ENCODE assay signal across 24 cellular contexts in genomic region chr1:24441996-24442668, GRCh38.
"Had no signal": no experiment of that assay in that cellular context is flagged by ENCODE, and none has a peak within 500 bp of the region (broad histone marks: within the 10 kb centered on the region; RNA-seq: fewer than 3 reads in every experiment).

No MANE protein-coding gene starts in this region.

- H3K27ac Mint-ChIP-seq: activated B cell treated with CpG ODN at 0.5 μM for 24 hours; activated CD4-positive, alpha-beta T cell treated with anti-CD3 and anti-CD28 coated beads, Interleukin-2, amount 10 ng/mL, durations not matched to agents 24 days and 14 days; activated CD8-positive, alpha-beta memory T cell treated with anti-CD3 and anti-CD28 coated beads, Interleukin-2, amount 10 ng/mL, durations not matched to agents 7 days and 5 days; activated naive CD8-positive, alpha-beta T cell; T-helper 1 cell treated with Interleukin-12 subunit alpha and Interleukin-12 subunit beta and Interleukin-4 antibody, amounts not matched to agents 30 μg/mL and 1 μg/mL, for 36 hours had no signal

- H3K4me1 ChIP-seq: SJSA1 had no signal

- H3K27me3 ChIP-seq: brain microvascular endothelial cell, MG63, Peyer's patch, SJSA1 had no signal

- H3K9me3 ChIP-seq: MG63, Peyer's patch, SJSA1 had no signal

- DNase-seq: activated B cell treated with CpG ODN at 0.5 μM for 24 hours; activated CD4-positive, alpha-beta T cell treated with anti-CD3 and anti-CD28 coated beads for 1 hour; activated CD4-positive, alpha-beta T cell treated with anti-CD3 and anti-CD28 coated beads, Interleukin-2, amount 10 ng/mL, durations not matched to agents 24 days and 14 days; activated CD4-positive, alpha-beta T cell treated with anti-CD3 and anti-CD28 coated beads, Interleukin-2, amount 50 U/mL, for 48 hours; activated CD8-positive, alpha-beta memory T cell treated with anti-CD3 and anti-CD28 coated beads, Interleukin-2, amount 10 ng/mL, durations not matched to agents 7 days and 5 days; activated effector memory CD4-positive, alpha-beta T cell treated with anti-CD3 and anti-CD28 coated beads, Interleukin-2, amount 50 U/mL, for 16 hours; activated naive CD4-positive, alpha-beta T cell treated with Interleukin-2 at 50 U/mL for 16 hours; activated T-cell treated with anti-CD3 and anti-CD28 coated beads, Interleukin-2, amount 50 U/mL, for 4 hours; brain microvascular endothelial cell; NCI-H1105; NCI-H1436; NCI-H1694 treated with DMSO at 0.1 percent for 48 hours; NCI-H2029 treated with DMSO at 0.1 percent for 48 hours; NCI-H345; NCI-H510A; NCI-H526 treated with DMSO at 0.1 percent for 48 hours; Peyer's patch; SHP77; T-helper 9 cell had no signal

- H3K9me3 Mint-ChIP-seq: activated B cell treated with CpG ODN at 0.5 μM for 24 hours; activated CD4-positive, alpha-beta T cell treated with anti-CD3 and anti-CD28 coated beads, Interleukin-2, amount 10 ng/mL, durations not matched to agents 24 days and 14 days; activated T-cell treated with anti-CD3 and anti-CD28 coated beads, Interleukin-2, amount 50 U/mL, for 4 hours; central memory CD8-positive, alpha-beta T cell; T-helper 1 cell treated with Interleukin-12 subunit alpha and Interleukin-12 subunit beta and Interleukin-4 antibody, amounts not matched to agents 30 μg/mL and 1 μg/mL, for 36 hours had no signal

- H3K27me3 Mint-ChIP-seq: activated B cell treated with CpG ODN at 0.5 μM for 24 hours; activated CD4-positive, alpha-beta T cell treated with anti-CD3 and anti-CD28 coated beads, Interleukin-2, amount 10 ng/mL, durations not matched to agents 24 days and 14 days; activated CD8-positive, alpha-beta memory T cell treated with anti-CD3 and anti-CD28 coated beads, Interleukin-2, amount 10 ng/mL, durations not matched to agents 7 days and 5 days; activated naive CD8-positive, alpha-beta T cell; central memory CD8-positive, alpha-beta T cell had no signal

- H3K27ac ChIP-seq: brain microvascular endothelial cell, Peyer's patch, SJSA1 had no signal

- H3K36me3 ChIP-seq: brain microvascular endothelial cell had no signal

- ATAC-seq: activated CD8-positive, alpha-beta memory T cell treated with anti-CD3 and anti-CD28 coated beads, Interleukin-2, amount 10 ng/mL, durations not matched to agents 7 days and 5 days; activated T-cell treated with anti-CD3 and anti-CD28 coated beads, Interleukin-2, amount 50 U/mL, for 4 hours had no signal

- H3K4me3 ChIP-seq: MG63, Peyer's patch, SJSA1 had no signal

- H3K4me1 Mint-ChIP-seq: activated B cell treated with CpG ODN at 0.5 μM for 24 hours; activated CD8-positive, alpha-beta memory T cell treated with anti-CD3 and anti-CD28 coated beads, Interleukin-2, amount 10 ng/mL, durations not matched to agents 7 days and 5 days had no signal

- H3K4me3 Mint-ChIP-seq: activated B cell treated with CpG ODN at 0.5 μM for 24 hours; activated CD4-positive, alpha-beta T cell treated with anti-CD3 and anti-CD28 coated beads, Interleukin-2, amount 10 ng/mL, durations not matched to agents 24 days and 14 days; activated CD8-positive, alpha-beta memory T cell treated with anti-CD3 and anti-CD28 coated beads, Interleukin-2, amount 10 ng/mL, durations not matched to agents 7 days and 5 days; activated naive CD8-positive, alpha-beta T cell; activated T-cell treated with anti-CD3 and anti-CD28 coated beads, Interleukin-2, amount 50 U/mL, for 4 hours; central memory CD8-positive, alpha-beta T cell; T-helper 1 cell treated with Interleukin-12 subunit alpha and Interleukin-12 subunit beta and Interleukin-4 antibody, amounts not matched to agents 30 μg/mL and 1 μg/mL, for 36 hours had no signal
